8 cellular contexts compared by ENCODE assay signal in the genomic region with DNA sequence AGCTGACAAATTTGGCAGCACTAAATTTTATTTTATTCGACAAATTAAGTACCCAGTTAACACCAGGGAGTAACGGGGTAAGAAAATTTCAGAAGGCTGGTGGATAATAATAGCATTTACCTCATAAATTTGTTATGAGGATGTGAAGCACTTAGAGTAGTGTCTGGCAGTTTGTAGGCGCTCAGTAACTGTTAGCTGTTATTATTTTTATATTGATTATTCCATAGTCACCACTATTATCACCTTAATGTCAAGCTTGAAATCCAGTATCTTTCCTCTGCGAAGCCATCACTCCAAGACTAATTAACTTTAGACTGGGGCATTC. TPM values are rescaled to one million over a fixed set of nuclear protein-coding genes. Genes with fewer than 3 reads are reported as not detected.
A peak's percentile ranks its signal among the peaks of the same experiment; 100 is the strongest.
DNase-seq lines count a peak whose midpoint lies in the region; ATAC-seq, FAIRE-seq and TF ChIP-seq lines count a peak whose summit lies in the region.

No MANE protein-coding gene starts in this region.

- TF ChIP-seq EP300 in esophagus muscularis mucosa (IDR thresholded peaks at IDR 0.05): no peak

- CTCF ChIA-PET in activated CD4-positive, alpha-beta T cell treated with anti-CD3 and anti-CD28 coated beads for 36 hours (lab: Charles Lee): interaction anchor here (0.5 to 3.4 kb wide), 12 partner anchors 9 to 756 kb away, joined by 3 to 43 read pairs (median 3); a partner anchor contains a TSS

- no peaks in the 10 kb centered on the region for H3K9me2 ChIP-seq in OCI-LY1 (ENCODE audit: low read depth, low read length)

- H3K4me2 ChIP-seq in OCI-LY1 (ENCODE audit: low read length): peak overlapping the region; percentile 81
- H3K4me2 ChIP-seq in parathyroid adenoma (ENCODE audit: low read length): peak overlapping the region; percentile 84

- FAIRE-seq in urothelium cell line (lab: Jason Lieb, UNC): no peak

- peaks cover 12% of the 10 kb centered on the region for H3K36me3 Mint-ChIP-seq in activated CD4-positive, alpha-beta T cell treated with anti-CD3 and anti-CD28 coated beads for 36 hours (ENCODE audit: low read depth)

- no peaks in the 10 kb centered on the region for H3F3A ChIP-seq in OCI-LY1 (ENCODE audit: insufficient read depth, low read length)

- H3K4me3 Mint-ChIP-seq in activated CD4-positive, alpha-beta T cell treated with anti-CD3 and anti-CD28 coated beads for 36 hours: peak overlapping the region; percentile 90

- TF ChIP-seq CTCF in OCI-LY1 (IDR thresholded peaks at IDR 0.05; ENCODE audit: low read length) (no peak), esophagus muscularis mucosa (IDR thresholded peaks at IDR 0.05) (no peak), parathyroid adenoma (IDR thresholded peaks at IDR 0.05) (no peak)

- H3K9me3 Mint-ChIP-seq in activated CD4-positive, alpha-beta T cell treated with anti-CD3 and anti-CD28 coated beads for 36 hours (ENCODE audit: low read depth): no peaks in the 10 kb centered on the region

- H2AFZ ChIP-seq in OCI-LY1 (ENCODE audit: low read length) (peak overlapping the region; percentile 91), parathyroid adenoma (peak overlapping the region; percentile 96)

- H4K20me1 ChIP-seq in OCI-LY1 (ENCODE audit: insufficient read depth, low read length): no peaks in the 10 kb centered on the region

- DNase-seq in activated CD4-positive, alpha-beta T cell treated with anti-CD3 and anti-CD28 coated beads for 36 hours: no peak
- no peak for DNase-seq in activated CD4-positive, alpha-beta T cell treated with anti-CD3 and anti-CD28 coated beads for 1 hour
- no peak for DNase-seq in esophagus muscularis mucosa (ENCODE audit: extremely low spot score)
- no peak for DNase-seq in urothelium cell line (ENCODE audit: low spot score)
- no peak for DNase-seq in left colon
- no peak for DNase-seq in NCI-H1417 treated with DMSO at 0.1 percent for 48 hours (lab: John Stamatoyannopoulos, UW)

- H3K4me3 ChIP-seq in OCI-LY1 (ENCODE audit: low read depth, low read length, poor library complexity, severe bottlenecking): peak overlapping the region; percentile 78
- H3K4me3 ChIP-seq in esophagus muscularis mucosa: peak overlapping the region; percentile 72 to 91 (median 76)
- H3K4me3 ChIP-seq in parathyroid adenoma (ENCODE audit: low read depth, low read length): peak overlapping the region; percentile 80

- TF ChIP-seq POLR2A in esophagus muscularis mucosa (IDR thresholded peaks at IDR 0.05; ENCODE audit: low read depth): no peak

- no peaks in the 10 kb centered on the region for H3K27me3 Mint-ChIP-seq in activated CD4-positive, alpha-beta T cell treated with anti-CD3 and anti-CD28 coated beads for 36 hours

- peak overlapping the region; percentile 17 for H3K27ac ChIP-seq in OCI-LY1 (ENCODE audit: low read depth, low read length, poor library complexity, severe bottlenecking)
- peak overlapping the region; percentile 79 to 87 (median 86) for H3K27ac ChIP-seq in esophagus muscularis mucosa (replicated peaks in 1 of 4)
- H3K27ac ChIP-seq in parathyroid adenoma: peak overlapping the region; percentile 71

- peaks cover 23% of the 10 kb centered on the region for H3K4me1 ChIP-seq in OCI-LY1 (ENCODE audit: insufficient read depth, low read length, severe bottlenecking)
- H3K4me1 ChIP-seq in esophagus muscularis mucosa: peaks cover 9 to 45% (median 36%) of the 10 kb centered on the region in 4 donors
- no peaks in the 10 kb centered on the region for H3K4me1 ChIP-seq in parathyroid adenoma

- H3K9me3 ChIP-seq in OCI-LY1 (ENCODE audit: low read length) (0 out of 2 replicates have a peak, but pooled peaks cover 3% of the 10 kb centered on the region), esophagus muscularis mucosa (no peaks in the 10 kb centered on the region), parathyroid adenoma (ENCODE audit: control insufficient read depth, low read length) (no peaks in the 10 kb centered on the region)

- H3K79me2 ChIP-seq in OCI-LY1 (ENCODE audit: insufficient read depth, low read length): peaks cover 42% of the 10 kb centered on the region
- H3K79me2 ChIP-seq in parathyroid adenoma: peaks cover 4% of the 10 kb centered on the region

- 22% methylated on average over 4 of the region's 4 CpGs for WGBS in esophagus muscularis mucosa

- intact Hi-C loops in activated CD4-positive, alpha-beta T cell treated with anti-CD3 and anti-CD28 coated beads for 36 hours (cut with DNase I, micrococcal nuclease): loop anchor here (1.0 to 10.0 kb wide), 9 partner anchors 27 to 798 kb away; a partner anchor contains a TSS
- intact Hi-C loops in esophagus muscularis mucosa (cut with DNase I): loop anchor here (2.0 to 10.0 kb wide), 3 partner anchors 33 to 795 kb away; a partner anchor contains a TSS
- intact Hi-C loops in left colon (cut with DNase I, micrococcal nuclease): loop anchor here in 1 of 2 donors (10.0 kb wide), 1 partner anchor 105 kb away; no protein-coding TSS in a partner anchor

- POLR2A ChIA-PET in activated CD4-positive, alpha-beta T cell treated with anti-CD3 and anti-CD28 coated beads for 36 hours (lab: Charles Lee): interaction anchor here (0.6 to 1.2 kb wide), 2 partner anchors 61 to 147 kb away, joined by 3 to 4 read pairs; a partner anchor contains a TSS

- peak overlapping the region; percentile 91 for H3K27ac Mint-ChIP-seq in activated CD4-positive, alpha-beta T cell treated with anti-CD3 and anti-CD28 coated beads for 36 hours

- H3K27me3 ChIP-seq in OCI-LY1 (ENCODE audit: insufficient read depth, low read length): no peaks in the 10 kb centered on the region
- H3K27me3 ChIP-seq in esophagus muscularis mucosa: no peaks in the 10 kb centered on the region
- no peaks in the 10 kb centered on the region for H3K27me3 ChIP-seq in parathyroid adenoma (ENCODE audit: control insufficient read depth, insufficient read depth, low read length)

- H3K4me1 Mint-ChIP-seq in activated CD4-positive, alpha-beta T cell treated with anti-CD3 and anti-CD28 coated beads for 36 hours: peaks cover 37% of the 10 kb centered on the region

- H3K9ac ChIP-seq in OCI-LY1 (ENCODE audit: low read length) (peak overlapping the region; percentile 80), parathyroid adenoma (peak overlapping the region; percentile 14)

- no peak for ATAC-seq in activated CD4-positive, alpha-beta T cell treated with anti-CD3 and anti-CD28 coated beads for 36 hours
- ATAC-seq in left colon: no peak

- peaks cover 12% of the 10 kb centered on the region for H3K36me3 ChIP-seq in OCI-LY1 (ENCODE audit: insufficient read depth, low read length)
- no peaks in the 10 kb centered on the region for H3K36me3 ChIP-seq in esophagus muscularis mucosa
- H3K36me3 ChIP-seq in parathyroid adenoma (ENCODE audit: control insufficient read depth, insufficient read depth, low read length): no peaks in the 10 kb centered on the region

RNA-seq across cellular contexts. Expression of a gene that starts 0.6 kb away (rescaled TPM):
- 10 to 100 TPM; 76.9 to 77.1 TPM for total RNA-seq in activated CD4-positive, alpha-beta T cell treated with anti-CD3 and anti-CD28 coated beads for 36 hours
- total RNA-seq in esophagus muscularis mucosa: 10 to 100 TPM; 26.1 to 49.0 (median 30.9) TPM
- total RNA-seq in left colon: 10 to 100 TPM; 33.2 to 35.7 TPM

RNA-seq across cellular contexts. Expression of a gene that starts 28.6 kb away (rescaled TPM):
- total RNA-seq in activated CD4-positive, alpha-beta T cell treated with anti-CD3 and anti-CD28 coated beads for 36 hours: 10 to 100 TPM; 16.0 to 31.2 TPM
- total RNA-seq in esophagus muscularis mucosa: 100 to 1,000 TPM in 1 of 4 donors, 10 to 100 TPM in 3; 84.8 to 102 (median 92.8) TPM
- total RNA-seq in left colon: 10 to 100 TPM in 1 of 2 donors, 1 to 10 TPM in 1; 2.9 to 18.0 TPM

Comparison
In these comparisons a context has a peak if more than half of its experiments do, and no peak if none do; other contexts are left out.
1. H3K27ac ChIP-seq: peak in every context shown above with its lines; median percentile 86 in esophagus muscularis mucosa; 71 in parathyroid adenoma; 17 in OCI-LY1.